ENCODE assay signal across 12 cellular contexts in genomic region chr21:43196789-43197188, GRCh38. TPM values are rescaled to one million over a fixed set of nuclear protein-coding genes. Genes with fewer than 3 reads are reported as not detected.
DNase-seq lines count a peak whose midpoint lies in the region; ATAC-seq lines count a peak whose summit lies in the region.
"Had no signal": no experiment of that assay in that cellular context is flagged by ENCODE, and none has a peak within 500 bp of the region (broad histone marks: within the 10 kb centered on the region; RNA-seq: fewer than 3 reads in every experiment).

No MANE protein-coding gene starts in this region.

- DNase-seq in HAP-1 (ENCODE audit: low spot score in 2 of 2) (peak; percentile 79 to 80), RPMI7951 (ENCODE audit: low read depth) (peak; percentile 34), left ventricle myocardium superior (peak; percentile 43), sciatic nerve (ENCODE audit: low spot score) (peak; percentile 54), SKM-1 (lab: John Stamatoyannopoulos, UW; ENCODE audit: unreplicated experiment) (no peak)
- DNase-seq: caudate nucleus, NCI-H1092 had no signal

- no peak overlapping the region for H3K4me3 ChIP-seq in HAP-1
- H3K4me3 ChIP-seq: SK-N-MC had no signal

- peaks cover 20% of the 10 kb centered on the region for H3K4me1 ChIP-seq in HAP-1

- intact Hi-C loops in left ventricle myocardium superior (cut with micrococcal nuclease) = no loop called here
- intact Hi-C loops in sciatic nerve (cut with DNase I) = no loop called here

- peaks cover 16% of the 10 kb centered on the region for H3K9me3 ChIP-seq in HAP-1

- ATAC-seq in left ventricle myocardium superior (peak; percentile 60), sciatic nerve (peak; percentile 80), HG02610 (IDR thresholded peaks at IDR 0.05; ENCODE audit: unreplicated experiment) (no peak), HG03571 (IDR thresholded peaks at IDR 0.05; ENCODE audit: unreplicated experiment) (no peak), HG02852 (IDR thresholded peaks at IDR 0.05; ENCODE audit: unreplicated experiment) (no peak)

- no peaks in the 10 kb centered on the region for H3K36me3 ChIP-seq in HAP-1 (replicated peaks)

- in situ Hi-C loops in HAP-1 (cut with MboI; ENCODE audit: low sequenced_read_pairs) = no loop called here

- H3K27me3 ChIP-seq in HAP-1 (ENCODE audit: low read depth) = no peaks in the 10 kb centered on the region

RNA-seq across cellular contexts. Expression of gene CRYAA, which starts 28.0 kb away (rescaled TPM):
- total RNA-seq in RPMI7951 (2014; rRNA removed; shearing (Covaris generic)) = not detected in 2 replicates
- total RNA-seq in left ventricle myocardium superior (not detected), sciatic nerve (not detected)
- total RNA-seq: Caco-2 had no signal

Comparison
In these comparisons a context has a peak if more than half of its experiments do, and no peak if none do; other contexts are left out.
1. ATAC-seq: peak in left ventricle myocardium superior (single experiment) and sciatic nerve (single experiment); none in HG02610 (single experiment), HG03571 (single experiment) and HG02852 (single experiment).